33 cellular contexts compared by ENCODE assay signal in genomic region chr11:125561924-125562323, GRCh38. TPM values are rescaled to one million over a fixed set of nuclear protein-coding genes. Genes with fewer than 3 reads are reported as not detected.
DNase-seq lines count a peak whose midpoint lies in the region; ATAC-seq, FAIRE-seq and TF ChIP-seq lines count a peak whose summit lies in the region.
"Had no signal": no experiment of that assay in that cellular context is flagged by ENCODE, and none has a peak within 500 bp of the region (broad histone marks: within the 10 kb centered on the region; RNA-seq: fewer than 3 reads in every experiment).

No MANE protein-coding gene starts in this region.

- H3K9me2 ChIP-seq in Loucy (replicated peaks; ENCODE audit: low read depth, low read length) = no peaks in the 10 kb centered on the region
- H3K9me2 ChIP-seq in OCI-LY7 (ENCODE audit: insufficient read depth, low read length) = no peaks in the 10 kb centered on the region

- H3K9ac ChIP-seq in HepG2 (ENCODE audit: insufficient read depth, low read depth, low read length) = no peak overlapping the region
- no peak overlapping the region for H3K9ac ChIP-seq in Loucy (ENCODE audit: low read depth, low read length, poor library complexity, severe bottlenecking)
- H3K9ac ChIP-seq in K562 (ENCODE audit: insufficient read depth in 1 of 2, low read depth in 2 of 2, low read length in 2 of 2) = no peak overlapping the region
- H3K9ac ChIP-seq: BLaER1; BLaER1 treated with 17β-estradiol and CSF1 and Interleukin-3, amounts not matched to agents 10 nM and 100 nM had no signal

- H2AFZ ChIP-seq in HepG2 (ENCODE audit: low read length) (no peak overlapping the region), Loucy (ENCODE audit: low read length) (0 out of 2 replicates have a peak overlapping the region, but pooled peaks have one; percentile 14), K562 (ENCODE audit: low read depth, low read length) (0 out of 2 replicates have a peak overlapping the region, but pooled peaks have one; percentile 48), OCI-LY7 (ENCODE audit: low read length) (no peak overlapping the region)

- H3K4me1 ChIP-seq in HepG2 (ENCODE audit: insufficient read depth, low read length) (peaks cover 35% of the 10 kb centered on the region), right lobe of liver (peaks cover 0 to 46% (median 14%) of the 10 kb centered on the region in 4 donors), Loucy (ENCODE audit: insufficient read depth, low read length, poor library complexity, severe bottlenecking) (no peaks in the 10 kb centered on the region), K562 (replicated peaks in 1 of 2; ENCODE audit: control insufficient read depth in 2 of 2, insufficient read depth in 2 of 2, low read length in 2 of 2) (peaks cover 0 to 8% of the 10 kb centered on the region in 2 experiments; a peak in 1 of 5 replicates), OCI-LY7 (ENCODE audit: insufficient read depth, low read length, poor library complexity, severe bottlenecking) (no peaks in the 10 kb centered on the region)
- H3K4me1 ChIP-seq: A549; BE2C; BLaER1; BLaER1 treated with 17β-estradiol and CSF1 and Interleukin-3, amounts not matched to agents 10 nM and 100 nM had no signal

- BruUV-seq in HepG2 (replicated peaks; lab: Mats Ljungman, UMichigan) (no TSS peak), K562 (replicated peaks; lab: Mats Ljungman, UMichigan) (no TSS peak), OCI-LY7 (replicated peaks; lab: Mats Ljungman, UMichigan) (no TSS peak)

- H3K79me2 ChIP-seq in HepG2 (ENCODE audit: insufficient read depth, low read length) (no peaks in the 10 kb centered on the region), Loucy (ENCODE audit: insufficient read depth, low read length) (no peaks in the 10 kb centered on the region), K562 (ENCODE audit: control insufficient read depth, insufficient read depth, low read length) (no peaks in the 10 kb centered on the region), OCI-LY7 (ENCODE audit: insufficient read depth, low read depth, low read length) (no peaks in the 10 kb centered on the region)

- H3K36me3 ChIP-seq in HepG2 (replicated peaks in 1 of 2; ENCODE audit: control insufficient read depth in 1 of 2, insufficient read depth in 2 of 2, low read length in 2 of 2) (no peaks in the 10 kb centered on the region), right lobe of liver (no peaks in the 10 kb centered on the region), Loucy (ENCODE audit: insufficient read depth, low read length) (no peaks in the 10 kb centered on the region), K562 (ENCODE audit: control insufficient read depth, insufficient read depth, low read length) (no peaks in the 10 kb centered on the region), OCI-LY7 (ENCODE audit: insufficient read depth, low read length) (no peaks in the 10 kb centered on the region)
- H3K36me3 ChIP-seq: BE2C; BLaER1; BLaER1 treated with 17β-estradiol and CSF1 and Interleukin-3, amounts not matched to agents 10 nM and 100 nM had no signal

- no peak for ATAC-seq in HepG2
- ATAC-seq in right lobe of liver = no peak
- no peak for ATAC-seq in K562
- ATAC-seq: A549; CD8-positive, alpha-beta T cell had no signal

- no peaks in the 10 kb centered on the region for H3K9me3 ChIP-seq in HepG2 (ENCODE audit: low read length)
- no peaks in the 10 kb centered on the region for H3K9me3 ChIP-seq in right lobe of liver
- H3K9me3 ChIP-seq in Loucy (ENCODE audit: insufficient read depth, low read depth, low read length) = no peaks in the 10 kb centered on the region
- no peaks in the 10 kb centered on the region for H3K9me3 ChIP-seq in K562 (replicated peaks; ENCODE audit: control insufficient read depth, insufficient read depth, low read depth, low read length)
- no peaks in the 10 kb centered on the region for H3K9me3 ChIP-seq in OCI-LY7 (ENCODE audit: low read length)
- H3K9me3 ChIP-seq: A549, BE2C, Caco-2 had no signal

- POLR2A ChIA-PET in HepG2 (lab: Yijun Ruan, JAX) (no interaction called here), K562 (lab: Yijun Ruan, JAX) (no interaction called here), OCI-LY7 (lab: Charles Lee) (no interaction called here)

- no peak for TF ChIP-seq CTCF in HepG2 (CRISPR knock-in tag; IDR thresholded peaks at IDR 0.05)
- TF ChIP-seq CTCF in right lobe of liver (IDR thresholded peaks at IDR 0.05) = no peak
- TF ChIP-seq CTCF in Loucy (conservative IDR thresholded peaks at IDR 0.05; ENCODE audit: low read length) = no peak
- no peak for TF ChIP-seq CTCF in K562 (IDR thresholded peaks at IDR 0.05 in 2 of 3, conservative IDR thresholded peaks at IDR 0.05 in 1 of 3; ENCODE audit: insufficient read depth in 2 of 3, low read depth in 1 of 3, low read length in 3 of 3)
- no peak for TF ChIP-seq CTCF in OCI-LY7 (conservative IDR thresholded peaks at IDR 0.05; ENCODE audit: low read length)

- DNase-seq in HepG2 (ENCODE audit: low spot score) = no peak
- no peak for DNase-seq in right lobe of liver
- no peak for DNase-seq in K562 (ENCODE audit: extremely low read depth in 1 of 4, low spot score in 3 of 4)
- DNase-seq in OCI-LY7 (ENCODE audit: low spot score) = no peak
- no peak for DNase-seq in activated CD4-positive, alpha-beta T cell treated with anti-CD3 and anti-CD28 coated beads, Interleukin-2, amount 50 U/mL, for 48 hours
- DNase-seq: 8988T; ACHN; AML-193; BE2C; C1 segment of cervical spinal cord; Caco-2; Calu3; CD4-positive, alpha-beta memory T cell; CD4-positive, alpha-beta T cell; CD4-positive, CD25-positive, alpha-beta regulatory T cell; CD8-positive, alpha-beta memory T cell; CD8-positive, alpha-beta T cell; COR-L47; DMS 273 treated with DMSO at 0.1 percent for 48 hours; DMS153; DMS53; DMS79; DMS79 treated with DMSO at 0.1 percent for 48 hours; DND-41; EL had no signal

- no peak for FAIRE-seq in HepG2 (lab: Jason Lieb, UNC)
- FAIRE-seq in K562 (lab: Jason Lieb, UNC) = no peak
- FAIRE-seq: A204.1, A549, D721Med had no signal

- in situ Hi-C loops in HepG2 (cut with HindIII; ENCODE audit: extremely low pct_ligation_motif_present, low pct_unique_long_range_greater_than_20kb) (no loop called here), K562 (cut with MboI) (no loop called here)

- TF ChIP-seq RAD21 in HepG2 (CRISPR knock-in tag; IDR thresholded peaks at IDR 0.05) = no peak
- no peak for TF ChIP-seq RAD21 in K562 (CRISPR knock-in tag; conservative IDR thresholded peaks at IDR 0.05 in 1 of 2, IDR thresholded peaks at IDR 0.05 in 1 of 2)

- H3K27me3 ChIP-seq in HepG2 (ENCODE audit: control insufficient read depth in 1 of 2, insufficient read depth in 2 of 2, low read length in 2 of 2) (no peaks in the 10 kb centered on the region), right lobe of liver (no peaks in the 10 kb centered on the region), Loucy (ENCODE audit: insufficient read depth, low read length, poor library complexity, severe bottlenecking) (no peaks in the 10 kb centered on the region), K562 (ENCODE audit: control insufficient read depth in 2 of 2, insufficient read depth in 2 of 2, low read length in 2 of 2) (no peaks in the 10 kb centered on the region)
- H3K27me3 ChIP-seq: BLaER1; BLaER1 treated with 17β-estradiol and CSF1 and Interleukin-3, amounts not matched to agents 10 nM and 100 nM had no signal

- H3K4me3 ChIP-seq in HepG2 (replicated peaks in 1 of 3; ENCODE audit: insufficient read depth in 1 of 3, low read depth in 2 of 3, low read length in 3 of 3) (no peak overlapping the region), right lobe of liver (no peak overlapping the region), Loucy (ENCODE audit: low read length, poor library complexity, severe bottlenecking) (no peak overlapping the region), K562 (no peak overlapping the region), OCI-LY7 (ENCODE audit: low read depth, low read length, poor library complexity, severe bottlenecking) (no peak overlapping the region)
- H3K4me3 ChIP-seq: A549; BLaER1; BLaER1 treated with 17β-estradiol and CSF1 and Interleukin-3, amounts not matched to agents 10 nM and 100 nM had no signal

- no peak for TF ChIP-seq POLR2A in HepG2 (IDR thresholded peaks at IDR 0.05; ENCODE audit: insufficient read depth in 1 of 2, low read depth in 2 of 2, low read length in 2 of 2)
- TF ChIP-seq POLR2A in right lobe of liver (IDR thresholded peaks at IDR 0.05) = no peak
- no peak for TF ChIP-seq POLR2A in K562 (conservative IDR thresholded peaks at IDR 0.05)

- CTCF ChIA-PET in HepG2 (lab: Yijun Ruan, JAX; ENCODE audit: low intra/inter-chr PET ratio, low total read pairs) = no interaction called here
- CTCF ChIA-PET in K562 (lab: Yijun Ruan, JAX; ENCODE audit: low intra/inter-chr PET ratio) = no interaction called here
- CTCF ChIA-PET in OCI-LY7 (lab: Charles Lee; ENCODE audit: unreplicated experiment) = no interaction called here

- TF ChIP-seq EP300 in HepG2 (IDR thresholded peaks at IDR 0.05; ENCODE audit: low read depth in 2 of 2, low read length in 2 of 2) (no peak), HepG2 (CRISPR knock-in tag; IDR thresholded peaks at IDR 0.05; ENCODE audit: borderline replicate concordance) (no peak), K562 (IDR thresholded peaks at IDR 0.05; ENCODE audit: low read length) (no peak)

- intact Hi-C loops in HepG2 (cut with micrococcal nuclease; ENCODE audit: unreplicated experiment) = no loop called here
- intact Hi-C loops in right lobe of liver (cut with DNase I) = no loop called here
- intact Hi-C loops in K562 (cut with micrococcal nuclease) = no loop called here
- intact Hi-C loops in OCI-LY7 (cut with micrococcal nuclease; ENCODE audit: unreplicated experiment) = no loop called here

- no peaks in the 10 kb centered on the region for H3K9me1 ChIP-seq in K562 (ENCODE audit: control insufficient read depth, insufficient read depth, low read length)

- 94% methylated on average over 1 of the region's 1 CpG for WGBS in HepG2 (ENCODE audit: low lambda C conversion rate)
- WGBS in right lobe of liver (ENCODE audit: insufficient coverage, low coverage, low lambda C conversion rate, missing lambda C conversion rate) = 82% methylated on average over 1 of the region's 1 CpG
- WGBS in K562 (ENCODE audit: insufficient coverage, low coverage, missing lambda C conversion rate) = 94% methylated on average over 1 of the region's 1 CpG

- peak overlapping the region; percentile 43; the same call in 1 of the 2 replicates for H3K4me2 ChIP-seq in HepG2 (ENCODE audit: low read depth, low read length)
- H3K4me2 ChIP-seq in Loucy (ENCODE audit: low read depth, low read length, poor library complexity, severe bottlenecking) = no peak overlapping the region
- no peak overlapping the region for H3K4me2 ChIP-seq in K562 (ENCODE audit: insufficient read depth, low read length)
- no peak overlapping the region for H3K4me2 ChIP-seq in OCI-LY7 (ENCODE audit: low read length)
- H3K4me2 ChIP-seq: A549; BLaER1; BLaER1 treated with 17β-estradiol and CSF1 and Interleukin-3, amounts not matched to agents 10 nM and 100 nM had no signal

- H3F3A ChIP-seq in Loucy (ENCODE audit: low read depth) = no peaks in the 10 kb centered on the region

- H4K20me1 ChIP-seq in HepG2 (ENCODE audit: insufficient read depth, low read length) (no peaks in the 10 kb centered on the region), Loucy (ENCODE audit: insufficient read depth, low read length, poor library complexity, severe bottlenecking) (no peaks in the 10 kb centered on the region), K562 (replicated peaks; ENCODE audit: control insufficient read depth, insufficient read depth, low read length) (no peaks in the 10 kb centered on the region), OCI-LY7 (ENCODE audit: insufficient read depth, low read length) (no peaks in the 10 kb centered on the region)
- H4K20me1 ChIP-seq: BLaER1; BLaER1 treated with 17β-estradiol and CSF1 and Interleukin-3, amounts not matched to agents 10 nM and 100 nM had no signal

- no peak overlapping the region for H3K27ac ChIP-seq in HepG2 (ENCODE audit: extremely low read length, insufficient read depth, low read length)
- no peak overlapping the region for H3K27ac ChIP-seq in right lobe of liver
- no peak overlapping the region for H3K27ac ChIP-seq in K562 (ENCODE audit: extremely low read depth, low read depth, low read length)
- H3K27ac ChIP-seq in OCI-LY7 (ENCODE audit: low read depth, low read length, poor library complexity, severe bottlenecking) = no peak overlapping the region
- H3K27ac ChIP-seq: 22Rv1; A549; BLaER1; BLaER1 treated with 17β-estradiol and CSF1 and Interleukin-3, amounts not matched to agents 10 nM and 100 nM; C4-2B had no signal

RNA-seq across cellular contexts. Expression of gene EI24, which starts 7.4 kb away (rescaled TPM):
- total RNA-seq in HepG2 (2016; rRNA removed; fragmentation: Illumina TruSeq; extraction: Trizol) = 126 and 138 TPM in 2 replicates
- 208 and 212 TPM in 2 replicates for total RNA-seq in HepG2 (2016; cell fraction: cytosol; rRNA removed; fragmentation: Illumina TruSeq; extraction: Trizol; ENCODE audit: low read depth)
- total RNA-seq in HepG2 (2016; cell fraction: insoluble cytoplasmic fraction; rRNA removed; fragmentation: Illumina TruSeq; extraction: Trizol) = 124 and 136 TPM in 2 replicates
- 398 and 405 TPM in 2 replicates for total RNA-seq in HepG2 (2016; cell fraction: membrane; rRNA removed; fragmentation: Illumina TruSeq; extraction: Trizol)
- total RNA-seq in HepG2 (2016; cell fraction: nucleus; rRNA removed; fragmentation: Illumina TruSeq; extraction: Trizol) = 62.3 and 65.1 TPM in 2 replicates
- 70.0 and 84.7 TPM in 2 replicates for polyA plus RNA-seq in HepG2 (2011; rRNA removed)
- polyA plus RNA-seq in HepG2 (2011; cell fraction: cytosol; rRNA removed) = 74.3 and 105 TPM in 2 replicates
- 19.8 and 28.7 TPM in 2 replicates for polyA plus RNA-seq in HepG2 (2011; cell fraction: nucleus; rRNA removed)
- polyA plus RNA-seq in HepG2 (2012) = 55.7 and 63.2 TPM in 2 replicates
- polyA plus RNA-seq in HepG2 (2016; cell fraction: cytosol; fragmentation: Illumina TruSeq; extraction: Trizol; ENCODE audit: low read depth) = 321 and 335 TPM in 2 replicates
- polyA plus RNA-seq in HepG2 (2016; cell fraction: insoluble cytoplasmic fraction; fragmentation: Illumina TruSeq; extraction: Trizol; ENCODE audit: low read depth) = 170 and 183 TPM in 2 replicates
- 442 and 463 TPM in 2 replicates for polyA plus RNA-seq in HepG2 (2016; cell fraction: membrane; fragmentation: Illumina TruSeq; extraction: Trizol; ENCODE audit: low read depth)
- 109 and 110 TPM in 2 replicates for polyA plus RNA-seq in HepG2 (2016; cell fraction: nucleus; fragmentation: Illumina TruSeq; extraction: Trizol; ENCODE audit: insufficient read depth, low read depth)
- 105 and 116 TPM in 2 replicates for polyA minus RNA-seq in HepG2 (2011; rRNA and poly(A)+ RNA removed; ENCODE audit: low replicate concordance)
- 34.0 and 35.6 TPM in 2 replicates for polyA minus RNA-seq in HepG2 (2011; cell fraction: cytosol; rRNA and poly(A)+ RNA removed)
- 20.9 and 25.4 TPM in 2 replicates for polyA minus RNA-seq in HepG2 (2011; cell fraction: nucleus; rRNA and poly(A)+ RNA removed)
- total RNA-seq in right lobe of liver = 100 to 1,000 TPM in 5 of 6 experiments, 10 to 100 TPM in 1; 74.4 to 232 (median 113) TPM
- 79.5 and 79.6 TPM in 2 replicates for total RNA-seq in K562 (2011; cell fraction: chromatin; rRNA removed; ENCODE audit: low replicate concordance)
- 86.2 and 96.6 TPM in 2 replicates for total RNA-seq in K562 (2011; cell fraction: nucleolus; rRNA removed)
- total RNA-seq in K562 (2011; cell fraction: nucleoplasm; rRNA removed) = 142 and 189 TPM in 2 replicates
- total RNA-seq in K562 (2014; rRNA removed) = 151 and 192 TPM in 2 replicates
- total RNA-seq in K562 (2014; rRNA removed; fragmentation: Illumina TruSeq; extraction: Trizol) = 187 and 198 TPM in 2 replicates
- 160 and 168 TPM in 2 replicates for total RNA-seq in K562 (2015; rRNA removed; fragmentation: Illumina TruSeq; extraction: Trizol)
- total RNA-seq in K562 (2021) = 159 and 165 TPM in 2 replicates
- 128 and 239 TPM in 2 replicates for polyA plus RNA-seq in K562 (2011; rRNA removed)
- polyA plus RNA-seq in K562 (2011; cell fraction: cytosol; rRNA removed) = 178 and 192 TPM in 2 replicates
- polyA plus RNA-seq in K562 (2011; cell fraction: nucleus; rRNA removed) = 52.1 and 69.8 TPM in 2 replicates
- 121 and 150 TPM in 2 replicates for polyA plus RNA-seq in K562 (2012)
- polyA plus RNA-seq in K562 (2014; fragmentation: Illumina TruSeq; extraction: Trizol) = 249 and 260 TPM in 2 replicates
- 10 to 100 TPM; 50.4 to 72.2 TPM for polyA plus RNA-seq in K562 (2014; fragmentation: Nextera tagmentation; extraction: Ambion mirVana)
- 182 and 210 TPM in 2 replicates for polyA plus RNA-seq in K562 (2014; rRNA removed)
- polyA minus RNA-seq in K562 (2011; rRNA and poly(A)+ RNA removed) = 155 and 274 TPM in 2 replicates
- 34.8 and 79.5 TPM in 2 replicates for polyA minus RNA-seq in K562 (2011; cell fraction: cytosol; rRNA and poly(A)+ RNA removed)
- polyA minus RNA-seq in K562 (2011; cell fraction: nucleus; rRNA and poly(A)+ RNA removed) = 17.2 and 23.3 TPM in 2 replicates
- total RNA-seq in OCI-LY7 (2014; rRNA removed; shearing (Covaris generic)) = 66.8 and 77.4 TPM in 2 replicates
- total RNA-seq in OCI-LY7 (2022) = 73.6 and 77.2 TPM in 2 replicates

RNA-seq across cellular contexts. Expression of gene STT3A, which starts 30.7 kb away (rescaled TPM):
- total RNA-seq in HepG2 (2016; rRNA removed; fragmentation: Illumina TruSeq; extraction: Trizol) (141 and 229 TPM in 2 replicates), right lobe of liver (100 to 1,000 TPM in 1 of 6 experiments, 10 to 100 TPM in 5; 73.3 to 108 (median 86.8) TPM), K562 (2014; rRNA removed) (70.7 and 95.7 TPM in 2 replicates), K562 (2014; rRNA removed; fragmentation: Illumina TruSeq; extraction: Trizol) (192 and 210 TPM in 2 replicates), K562 (2015; rRNA removed; fragmentation: Illumina TruSeq; extraction: Trizol) (159 and 165 TPM in 2 replicates), K562 (2021) (148 and 167 TPM in 2 replicates), OCI-LY7 (2022) (164 and 172 TPM in 2 replicates)
- 15.9 and 18.0 TPM in 2 replicates for total RNA-seq in HepG2 (2016; cell fraction: cytosol; rRNA removed; fragmentation: Illumina TruSeq; extraction: Trizol; ENCODE audit: low read depth)
- total RNA-seq in HepG2 (2016; cell fraction: insoluble cytoplasmic fraction; rRNA removed; fragmentation: Illumina TruSeq; extraction: Trizol) = 132 and 230 TPM in 2 replicates
- total RNA-seq in HepG2 (2016; cell fraction: membrane; rRNA removed; fragmentation: Illumina TruSeq; extraction: Trizol) = 41.6 and 47.1 TPM in 2 replicates
- total RNA-seq in HepG2 (2016; cell fraction: nucleus; rRNA removed; fragmentation: Illumina TruSeq; extraction: Trizol) = 206 and 227 TPM in 2 replicates
- polyA plus RNA-seq in HepG2 (2011; rRNA removed) (314 and 319 TPM in 2 replicates), K562 (2011; rRNA removed) (208 and 296 TPM in 2 replicates), K562 (2014; fragmentation: Illumina TruSeq; extraction: Trizol) (170 and 212 TPM in 2 replicates), K562 (2014; fragmentation: Nextera tagmentation; extraction: Ambion mirVana) (100 to 1,000 TPM; 197 to 330 TPM), K562 (2014; rRNA removed) (73.3 and 108 TPM in 2 replicates)
- polyA plus RNA-seq in HepG2 (2011; cell fraction: cytosol; rRNA removed) = 246 and 346 TPM in 2 replicates
- 97.8 and 129 TPM in 2 replicates for polyA plus RNA-seq in HepG2 (2011; cell fraction: nucleus; rRNA removed)
- polyA plus RNA-seq in HepG2 (2012) = 235 and 247 TPM in 2 replicates
- polyA plus RNA-seq in HepG2 (2016; cell fraction: cytosol; fragmentation: Illumina TruSeq; extraction: Trizol; ENCODE audit: low read depth) = 17.5 and 22.3 TPM in 2 replicates
- 131 and 134 TPM in 2 replicates for polyA plus RNA-seq in HepG2 (2016; cell fraction: insoluble cytoplasmic fraction; fragmentation: Illumina TruSeq; extraction: Trizol; ENCODE audit: low read depth)
- 31.9 and 40.3 TPM in 2 replicates for polyA plus RNA-seq in HepG2 (2016; cell fraction: membrane; fragmentation: Illumina TruSeq; extraction: Trizol; ENCODE audit: low read depth)
- 266 and 272 TPM in 2 replicates for polyA plus RNA-seq in HepG2 (2016; cell fraction: nucleus; fragmentation: Illumina TruSeq; extraction: Trizol; ENCODE audit: insufficient read depth, low read depth)
- 944 and 2,048 TPM in 2 replicates for polyA minus RNA-seq in HepG2 (2011; rRNA and poly(A)+ RNA removed; ENCODE audit: low replicate concordance)
- polyA minus RNA-seq in HepG2 (2011; cell fraction: cytosol; rRNA and poly(A)+ RNA removed) = 324 and 343 TPM in 2 replicates
- 233 and 287 TPM in 2 replicates for polyA minus RNA-seq in HepG2 (2011; cell fraction: nucleus; rRNA and poly(A)+ RNA removed)
- 340 and 391 TPM in 2 replicates for total RNA-seq in K562 (2011; cell fraction: chromatin; rRNA removed; ENCODE audit: low replicate concordance)
- total RNA-seq in K562 (2011; cell fraction: nucleolus; rRNA removed) = 528 and 545 TPM in 2 replicates
- total RNA-seq in K562 (2011; cell fraction: nucleoplasm; rRNA removed) = 415 and 429 TPM in 2 replicates
- polyA plus RNA-seq in K562 (2011; cell fraction: cytosol; rRNA removed) = 224 and 257 TPM in 2 replicates
- polyA plus RNA-seq in K562 (2011; cell fraction: nucleus; rRNA removed) = 171 and 194 TPM in 2 replicates
- polyA plus RNA-seq in K562 (2012) = 171 and 200 TPM in 2 replicates
- polyA minus RNA-seq in K562 (2011; rRNA and poly(A)+ RNA removed) = 589 and 1,261 TPM in 2 replicates
- 132 and 273 TPM in 2 replicates for polyA minus RNA-seq in K562 (2011; cell fraction: cytosol; rRNA and poly(A)+ RNA removed)
- 106 and 141 TPM in 2 replicates for polyA minus RNA-seq in K562 (2011; cell fraction: nucleus; rRNA and poly(A)+ RNA removed)
- total RNA-seq in OCI-LY7 (2014; rRNA removed; shearing (Covaris generic)) = 60.6 and 87.9 TPM in 2 replicates

Comparison
In these comparisons a context has a peak if more than half of its experiments do, and no peak if none do; other contexts are left out.
1. H2AFZ ChIP-seq: peak in Loucy (single experiment) and K562 (single experiment); none in HepG2 (single experiment) and OCI-LY7 (single experiment).
2. Of the 241 proteins assayed by ChIP-seq in both HepG2 and K562: peak only in HepG2: none; only in K562: CREB3, HINFP, IRF9, KLF13, KLF6, MEF2D and 2 more; in both: none; in neither: 230; mixed calls (peak in some experiments, not most) for 3.